ENCODE assay signal across 1 cellular context in the genomic region with DNA sequence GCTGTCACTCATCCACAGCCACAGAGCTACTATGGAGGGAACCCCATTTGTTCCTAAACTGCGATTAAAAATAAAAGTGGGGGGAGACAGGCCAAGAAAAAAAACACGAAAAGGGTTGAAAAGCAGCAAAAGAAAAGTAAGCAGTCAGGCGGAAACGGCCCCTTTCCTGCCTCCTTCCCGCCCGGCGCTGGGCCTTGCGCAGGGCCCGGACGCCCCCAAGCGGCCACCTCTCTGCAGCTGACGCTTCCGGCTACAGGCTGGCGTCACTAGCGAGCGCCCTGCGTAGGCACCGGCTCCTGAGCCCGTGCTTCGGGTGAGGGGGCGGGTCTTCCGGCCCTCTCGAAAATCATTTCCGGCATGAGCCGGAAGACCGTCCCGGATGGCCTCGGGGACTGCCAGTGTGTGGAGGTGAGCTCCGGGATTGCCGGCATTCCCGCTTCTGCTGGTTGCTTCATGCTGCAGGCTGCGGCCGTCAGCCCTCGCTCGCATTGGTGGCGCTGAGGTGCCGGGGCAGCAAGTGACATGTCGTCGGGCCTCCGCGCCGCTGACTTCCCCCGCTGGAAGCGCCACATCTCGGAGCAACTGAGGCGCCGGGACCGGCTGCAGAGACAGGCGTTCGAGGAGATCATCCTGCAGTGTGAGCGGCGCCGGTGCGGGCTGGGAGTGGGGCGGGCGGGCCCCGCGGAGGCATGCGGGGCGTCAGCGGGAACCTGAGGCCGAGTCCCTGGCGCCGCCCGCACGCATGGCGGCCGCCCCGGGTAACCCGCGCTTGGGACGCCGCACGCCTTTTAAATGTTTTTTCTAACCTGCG.
A peak's percentile ranks its signal among the peaks of the same experiment; 100 is the strongest.
TF ChIP-seq lines count a peak whose summit lies in the region.

Gene ATG16L1, plus strand, starts transcription at position 368 of the 811 bp plus-strand sequence. Its CDS starts 155 bp downstream, at position 523.

TF ChIP-seq in HepG2, 621 proteins besides CTCF, POLR2A, EP300 and RAD21 (continued from another document and continues in another):
- TF ChIP-seq ZNF687 (CRISPR knock-in tag; IDR thresholded peaks at IDR 0.05) (peak; percentile 96), ZSCAN9 (CRISPR knock-in tag; IDR thresholded peaks at IDR 0.05; ENCODE audit: borderline replicate concordance) (peak; percentile 95; the same call in 1 of the 2 replicates), ZNF280D (CRISPR knock-in tag; IDR thresholded peaks at IDR 0.05) (no peak), AHR (CRISPR knock-in tag; IDR thresholded peaks at IDR 0.05) (0 out of 2 replicates have a peak, but pooled peaks have one; percentile 62), ZNF121 (CRISPR knock-in tag; IDR thresholded peaks at IDR 0.05) (0 out of 2 replicates have a peak, but pooled peaks have one; percentile 59), CHD2 (IDR thresholded peaks at IDR 0.05; ENCODE audit: low read depth, low read length) (peak; percentile 21; the same call in 1 of the 2 replicates), ZNF451 (CRISPR knock-in tag; IDR thresholded peaks at IDR 0.05) (peak; percentile 88), SP4 (CRISPR knock-in tag; IDR thresholded peaks at IDR 0.05) (peak; percentile 78), ZSCAN21 (CRISPR knock-in tag; IDR thresholded peaks at IDR 0.05; ENCODE audit: borderline replicate concordance) (peak; percentile 70; the same call in 1 of the 2 replicates), NFYB (CRISPR knock-in tag; IDR thresholded peaks at IDR 0.05) (peak; percentile 85), NBN (conservative IDR thresholded peaks at IDR 0.05) (no peak), NONO (IDR thresholded peaks at IDR 0.05) (no peak), NONO (CRISPR knock-in tag; conservative IDR thresholded peaks at IDR 0.05) (peak; percentile 72; the same call in 1 of the 2 replicates), ZNF260 (CRISPR knock-in tag; IDR thresholded peaks at IDR 0.05; ENCODE audit: borderline replicate concordance, low read depth) (no peak), ELF4 (CRISPR knock-in tag; IDR thresholded peaks at IDR 0.05; ENCODE audit: borderline replicate concordance) (peak; percentile 97), MAFK (conservative IDR thresholded peaks at IDR 0.05 in 1 of 2, IDR thresholded peaks at IDR 0.05 in 1 of 2; ENCODE audit: low read length in 2 of 2) (peak in 1 of 2 experiments; percentile 40; a peak in 2 of 4 replicates), KMT2B (CRISPR knock-in tag; IDR thresholded peaks at IDR 0.05) (peak; percentile 97), ZBTB20 (CRISPR knock-in tag; IDR thresholded peaks at IDR 0.05; ENCODE audit: borderline replicate concordance, low read depth) (0 out of 2 replicates have a peak, but pooled peaks have one; percentile 24), AKNA (CRISPR knock-in tag; IDR thresholded peaks at IDR 0.05; ENCODE audit: borderline replicate concordance) (no peak), CBX5 (CRISPR knock-in tag; IDR thresholded peaks at IDR 0.05; ENCODE audit: borderline replicate concordance) (peak; percentile 88; the same call in 1 of the 2 replicates), TP53 (CRISPR knock-in tag; conservative IDR thresholded peaks at IDR 0.05) (0 out of 2 replicates have a peak, but pooled peaks have one; percentile 62), ISX (CRISPR knock-in tag; conservative IDR thresholded peaks at IDR 0.05) (peak; percentile 67; the same call in 1 of the 2 replicates), KAT8 (CRISPR knock-in tag; IDR thresholded peaks at IDR 0.05) (peak; percentile 100), EED (CRISPR knock-in tag; IDR thresholded peaks at IDR 0.05) (peak; percentile 94), CBX1 (IDR thresholded peaks at IDR 0.05; ENCODE audit: low read depth) (peak; percentile 98), ARNT (IDR thresholded peaks at IDR 0.05) (no peak), TFE3 (CRISPR knock-in tag; IDR thresholded peaks at IDR 0.05) (peak; percentile 90), ISL2 (CRISPR knock-in tag; IDR thresholded peaks at IDR 0.05) (peak; percentile 80), CERS6 (CRISPR knock-in tag; IDR thresholded peaks at IDR 0.05) (no peak), GATA4 (IDR thresholded peaks at IDR 0.05; ENCODE audit: borderline replicate concordance, low read depth) (peak; percentile 39; the same call in 1 of the 2 replicates), ZUFSP (CRISPR knock-in tag; IDR thresholded peaks at IDR 0.05; ENCODE audit: borderline replicate concordance) (no peak)
- TF ChIP-seq, protein P1, sequence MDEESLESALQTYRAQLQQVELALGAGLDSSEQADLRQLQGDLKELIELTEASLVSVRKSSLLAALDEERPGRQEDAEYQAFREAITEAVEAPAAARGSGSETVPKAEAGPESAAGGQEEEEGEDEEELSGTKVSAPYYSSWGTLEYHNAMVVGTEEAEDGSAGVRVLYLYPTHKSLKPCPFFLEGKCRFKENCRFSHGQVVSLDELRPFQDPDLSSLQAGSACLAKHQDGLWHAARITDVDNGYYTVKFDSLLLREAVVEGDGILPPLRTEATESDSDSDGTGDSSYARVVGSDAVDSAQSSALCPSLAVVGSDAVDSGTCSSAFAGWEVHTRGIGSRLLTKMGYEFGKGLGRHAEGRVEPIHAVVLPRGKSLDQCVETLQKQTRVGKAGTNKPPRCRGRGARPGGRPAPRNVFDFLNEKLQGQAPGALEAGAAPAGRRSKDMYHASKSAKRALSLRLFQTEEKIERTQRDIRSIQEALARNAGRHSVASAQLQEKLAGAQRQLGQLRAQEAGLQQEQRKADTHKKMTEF (CRISPR knock-in tag; IDR thresholded peaks at IDR 0.05): peak; percentile 98
- TF ChIP-seq, protein P2, sequence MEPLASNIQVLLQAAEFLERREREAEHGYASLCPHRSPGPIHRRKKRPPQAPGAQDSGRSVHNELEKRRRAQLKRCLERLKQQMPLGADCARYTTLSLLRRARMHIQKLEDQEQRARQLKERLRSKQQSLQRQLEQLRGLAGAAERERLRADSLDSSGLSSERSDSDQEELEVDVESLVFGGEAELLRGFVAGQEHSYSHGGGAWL (CRISPR knock-in tag; IDR thresholded peaks at IDR 0.05): peak; percentile 96
- TF ChIP-seq, protein P3, sequence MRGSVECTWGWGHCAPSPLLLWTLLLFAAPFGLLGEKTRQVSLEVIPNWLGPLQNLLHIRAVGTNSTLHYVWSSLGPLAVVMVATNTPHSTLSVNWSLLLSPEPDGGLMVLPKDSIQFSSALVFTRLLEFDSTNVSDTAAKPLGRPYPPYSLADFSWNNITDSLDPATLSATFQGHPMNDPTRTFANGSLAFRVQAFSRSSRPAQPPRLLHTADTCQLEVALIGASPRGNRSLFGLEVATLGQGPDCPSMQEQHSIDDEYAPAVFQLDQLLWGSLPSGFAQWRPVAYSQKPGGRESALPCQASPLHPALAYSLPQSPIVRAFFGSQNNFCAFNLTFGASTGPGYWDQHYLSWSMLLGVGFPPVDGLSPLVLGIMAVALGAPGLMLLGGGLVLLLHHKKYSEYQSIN (CRISPR knock-in tag; IDR thresholded peaks at IDR 0.05; ENCODE audit: borderline replicate concordance): no peak
